In genomic region chr12:121128908-121129704, GRCh38 we compare ENCODE assay signal across 8 cellular contexts. TPM values are rescaled to one million over a fixed set of nuclear protein-coding genes. Genes with fewer than 3 reads are reported as not detected.
DNase-seq lines count a peak whose midpoint lies in the region; ATAC-seq and TF ChIP-seq lines count a peak whose summit lies in the region.

No MANE protein-coding gene starts in this region.

- H3F3A ChIP-seq in OCI-LY1 (ENCODE audit: insufficient read depth, low read length) = no peaks in the 10 kb centered on the region

- H3K27ac ChIP-seq in OCI-LY1 (ENCODE audit: low read depth, low read length, poor library complexity, severe bottlenecking) = peak overlapping the region; percentile 57
- H3K27ac ChIP-seq in upper lobe of right lung = peak overlapping the region; percentile 75

- TF ChIP-seq CTCF in OCI-LY1 (IDR thresholded peaks at IDR 0.05; ENCODE audit: low read length) = no peak
- TF ChIP-seq CTCF in foreskin fibroblast (IDR thresholded peaks at IDR 0.05; ENCODE audit: low read depth, low read length) = no peak
- TF ChIP-seq CTCF in upper lobe of right lung (IDR thresholded peaks at IDR 0.05) = no peak

- H3K4me1 ChIP-seq in OCI-LY1 (ENCODE audit: insufficient read depth, low read length, severe bottlenecking) = peaks cover 31% of the 10 kb centered on the region
- H3K4me1 ChIP-seq in upper lobe of right lung = peaks cover 28% of the 10 kb centered on the region

- H3K27me3 Mint-ChIP-seq in activated T-cell treated with anti-CD3 and anti-CD28 coated beads, Interleukin-2, amount 50 U/mL, for 72 hours (ENCODE audit: low read depth) = no peaks in the 10 kb centered on the region

- peaks cover 2 to 3% of the 10 kb centered on the region in 2 donors for H3K9me3 Mint-ChIP-seq in activated T-cell treated with anti-CD3 and anti-CD28 coated beads, Interleukin-2, amount 50 U/mL, for 72 hours

- H2AFZ ChIP-seq in OCI-LY1 (ENCODE audit: low read length) = no peak overlapping the region

- no peaks in the 10 kb centered on the region for H3K9me3 ChIP-seq in OCI-LY1 (ENCODE audit: low read length)
- no peaks in the 10 kb centered on the region for H3K9me3 ChIP-seq in upper lobe of right lung

- peak overlapping the region; percentile 35; the same call in 1 of the 2 replicates for H3K9ac ChIP-seq in OCI-LY1 (ENCODE audit: low read length)

- H4K20me1 ChIP-seq in OCI-LY1 (ENCODE audit: insufficient read depth, low read length) = no peaks in the 10 kb centered on the region

- intact Hi-C loops in posterior cingulate gyrus (cut with DNase I) = loop anchor here (5.0 kb wide), 1 partner anchor 78 kb away; no protein-coding TSS in a partner anchor
- intact Hi-C loops in upper lobe of right lung (cut with DNase I) = no loop called here

- peaks cover 88% of the 10 kb centered on the region for H3K4me1 Mint-ChIP-seq in activated T-cell treated with anti-CD3 and anti-CD28 coated beads, Interleukin-2, amount 50 U/mL, for 72 hours (ENCODE audit: low read depth)

- H3K79me2 ChIP-seq in OCI-LY1 (ENCODE audit: insufficient read depth, low read length) = no peaks in the 10 kb centered on the region

- peaks cover 2 to 3% of the 10 kb centered on the region in 2 donors for H3K36me3 Mint-ChIP-seq in activated T-cell treated with anti-CD3 and anti-CD28 coated beads, Interleukin-2, amount 50 U/mL, for 72 hours (ENCODE audit: insufficient read depth in 2 of 2)

- no peaks in the 10 kb centered on the region for H3K9me2 ChIP-seq in OCI-LY1 (ENCODE audit: low read depth, low read length)

- H3K4me2 ChIP-seq in OCI-LY1 (ENCODE audit: low read length) = peak overlapping the region; percentile 51

- ATAC-seq in HG02870 (IDR thresholded peaks at IDR 0.05; ENCODE audit: unreplicated experiment) (peak; percentile 76), upper lobe of right lung (peak; percentile 90)
- peak; percentile 76 for ATAC-seq in activated T-cell treated with anti-CD3 and anti-CD28 coated beads, Interleukin-2, amount 50 U/mL, for 72 hours (replicated peaks in 1 of 2)

- H3K27me3 ChIP-seq in OCI-LY1 (ENCODE audit: insufficient read depth, low read length) (no peaks in the 10 kb centered on the region), upper lobe of right lung (no peaks in the 10 kb centered on the region)

- H3K36me3 ChIP-seq in OCI-LY1 (ENCODE audit: insufficient read depth, low read length) (no peaks in the 10 kb centered on the region), upper lobe of right lung (no peaks in the 10 kb centered on the region)

- DNase-seq in NCI-H146 (lab: John Stamatoyannopoulos, UW) (peak; percentile 61), NCI-H146 treated with DMSO at 0.1 percent for 48 hours (lab: John Stamatoyannopoulos, UW; ENCODE audit: unreplicated experiment) (no peak), foreskin fibroblast (peak; percentile 7 to 33), posterior cingulate gyrus (peak; percentile 73 to 97 (median 90)), upper lobe of right lung (peak; percentile 90)
- DNase-seq in activated T-cell treated with anti-CD3 and anti-CD28 coated beads, Interleukin-2, amount 50 U/mL, for 72 hours = peak; percentile 84 to 87

- H3K4me3 ChIP-seq in OCI-LY1 (ENCODE audit: low read depth, low read length, poor library complexity, severe bottlenecking) (no peak overlapping the region), foreskin fibroblast (ENCODE audit: low read depth in 1 of 2, low read length in 2 of 2) (no peak overlapping the region), upper lobe of right lung (no peak overlapping the region)

- H3K4me3 Mint-ChIP-seq in activated T-cell treated with anti-CD3 and anti-CD28 coated beads, Interleukin-2, amount 50 U/mL, for 72 hours = peak overlapping the region; percentile 71 to 77

- H3K27ac Mint-ChIP-seq in activated T-cell treated with anti-CD3 and anti-CD28 coated beads, Interleukin-2, amount 50 U/mL, for 72 hours = peak overlapping the region; percentile 93

RNA-seq across cellular contexts. Expression of gene P2RX7, which starts 3.6 kb away (rescaled TPM):
- 10 to 100 TPM; 12.6 to 14.8 TPM for total RNA-seq in activated T-cell treated with anti-CD3 and anti-CD28 coated beads, Interleukin-2, amount 50 U/mL, for 72 hours
- total RNA-seq in upper lobe of right lung = 20.1 TPM
